Comparison of ENCODE assay signal across 16 cellular contexts in genomic region chr10:24418532-24418931, GRCh38.
DNase-seq lines count a peak whose midpoint lies in the region; ATAC-seq and TF ChIP-seq lines count a peak whose summit lies in the region.
"Had no signal": no experiment of that assay in that cellular context is flagged by ENCODE, and none has a peak within 500 bp of the region (broad histone marks: within the 10 kb centered on the region; RNA-seq: fewer than 3 reads in every experiment).

No MANE protein-coding gene starts in this region.

- TF ChIP-seq CTCF in SK-N-SH (IDR thresholded peaks at IDR 0.05) = peak; percentile 47
- TF ChIP-seq CTCF in epithelial cell of proximal tubule (conservative IDR thresholded peaks at IDR 0.05; ENCODE audit: low read depth, low read length) = peak; percentile 49
- peak in 1 of 5 experiments; percentile 29 for TF ChIP-seq CTCF in gastrocnemius medialis (IDR thresholded peaks at IDR 0.05 in 4 of 5, conservative IDR thresholded peaks at IDR 0.05 in 1 of 5)

- no peaks in the 10 kb centered on the region for H3K36me3 Mint-ChIP-seq in activated T-cell treated with anti-CD3 and anti-CD28 coated beads, Interleukin-2, amount 50 U/mL, for 72 hours (ENCODE audit: insufficient read depth in 2 of 2)
- no peaks in the 10 kb centered on the region for H3K36me3 Mint-ChIP-seq in activated naive CD8-positive, alpha-beta T cell treated with anti-CD3 and anti-CD28 coated beads for 36 hours
- H3K36me3 Mint-ChIP-seq: stimulated activated memory B cell treated with anti-CD40 and anti-IgM and Interleukin-4, amounts not matched to agents 10 μg/mL and 1 μg/mL and 100 μg/mL, for 72 hours had no signal

- TF ChIP-seq POLR2A in gastrocnemius medialis (IDR thresholded peaks at IDR 0.05) = no peak

- no peaks in the 10 kb centered on the region for H3F3A ChIP-seq in SK-N-SH (replicated peaks; ENCODE audit: insufficient read depth)

- H3K4me1 Mint-ChIP-seq in activated T-cell treated with anti-CD3 and anti-CD28 coated beads, Interleukin-2, amount 50 U/mL, for 72 hours (ENCODE audit: low read depth) = no peaks in the 10 kb centered on the region
- no peaks in the 10 kb centered on the region for H3K4me1 Mint-ChIP-seq in activated naive CD8-positive, alpha-beta T cell treated with anti-CD3 and anti-CD28 coated beads for 36 hours
- H3K4me1 Mint-ChIP-seq: central memory CD8-positive, alpha-beta T cell; stimulated activated memory B cell treated with anti-CD40 and anti-IgM and Interleukin-4, amounts not matched to agents 10 μg/mL and 1 μg/mL and 100 μg/mL, for 72 hours had no signal

- H3K4me1 ChIP-seq in SK-N-SH (ENCODE audit: control insufficient read depth in 1 of 2, insufficient read depth in 2 of 2, low read depth in 1 of 2, low read length in 1 of 2) = peaks cover 5 to 13% of the 10 kb centered on the region in 2 experiments; a peak in 2 of 4 replicates
- H3K4me1 ChIP-seq in gastrocnemius medialis = peaks cover 26 to 35% of the 10 kb centered on the region in 2 donors
- H3K4me1 ChIP-seq: uterus had no signal

- POLR2A ChIA-PET in SK-N-SH (lab: Yijun Ruan, JAX) = no interaction called here

- CTCF ChIA-PET in SK-N-SH (lab: Yijun Ruan, JAX) = interaction anchor here (0.7 kb wide), 1 partner anchor 13 kb away, joined by 3 read pairs; no protein-coding TSS in a partner anchor

- no peak overlapping the region for H3K27ac Mint-ChIP-seq in activated T-cell treated with anti-CD3 and anti-CD28 coated beads, Interleukin-2, amount 50 U/mL, for 72 hours
- H3K27ac Mint-ChIP-seq in activated naive CD8-positive, alpha-beta T cell treated with anti-CD3 and anti-CD28 coated beads for 36 hours = no peak overlapping the region
- H3K27ac Mint-ChIP-seq: activated CD8-positive, alpha-beta T cell treated with anti-CD3 and anti-CD28 coated beads for 36 hours; stimulated activated memory B cell treated with anti-CD40 and anti-IgM and Interleukin-4, amounts not matched to agents 10 μg/mL and 1 μg/mL and 100 μg/mL, for 72 hours had no signal

- H4K20me1 ChIP-seq in SK-N-SH (ENCODE audit: insufficient read depth) = no peaks in the 10 kb centered on the region

- H3K4me2 ChIP-seq in SK-N-SH = no peak overlapping the region

- in situ Hi-C loops in gastrocnemius medialis (cut with MboI; ENCODE audit: low sequenced_read_pairs in 4 of 4) = no loop called here

- H3K27ac ChIP-seq in SK-N-SH (ENCODE audit: low read depth in 2 of 2, low read length in 1 of 2) (no peak overlapping the region), gastrocnemius medialis (peak overlapping the region; percentile 24 to 97 (median 92))
- H3K27ac ChIP-seq: uterus had no signal

- no peak overlapping the region for H3K4me3 ChIP-seq in SK-N-SH (ENCODE audit: low read depth in 2 of 2, low read length in 1 of 2)
- H3K4me3 ChIP-seq in epithelial cell of proximal tubule (ENCODE audit: low read depth, low read length) = no peak overlapping the region
- H3K4me3 ChIP-seq in gastrocnemius medialis = no peak overlapping the region
- H3K4me3 ChIP-seq: HAP-1, uterus had no signal

- H3K9me3 ChIP-seq in SK-N-SH = no peaks in the 10 kb centered on the region
- H3K9me3 ChIP-seq in gastrocnemius medialis = no peaks in the 10 kb centered on the region
- H3K9me3 ChIP-seq: HAP-1, uterus had no signal

- H2AFZ ChIP-seq in SK-N-SH (ENCODE audit: low read depth) = no peak overlapping the region

- H3K27me3 ChIP-seq in SK-N-SH (ENCODE audit: insufficient read depth) = no peaks in the 10 kb centered on the region
- no peaks in the 10 kb centered on the region for H3K27me3 ChIP-seq in gastrocnemius medialis
- H3K27me3 ChIP-seq: uterus had no signal

- no peak for TF ChIP-seq EP300 in SK-N-SH (IDR thresholded peaks at IDR 0.05; ENCODE audit: borderline replicate concordance in 1 of 2, low read depth in 1 of 2, low read length in 1 of 2)

- H3K9me3 Mint-ChIP-seq in activated T-cell treated with anti-CD3 and anti-CD28 coated beads, Interleukin-2, amount 50 U/mL, for 72 hours = no peaks in the 10 kb centered on the region
- peaks cover 3% of the 10 kb centered on the region for H3K9me3 Mint-ChIP-seq in activated naive CD8-positive, alpha-beta T cell treated with anti-CD3 and anti-CD28 coated beads for 36 hours
- H3K9me3 Mint-ChIP-seq: activated CD8-positive, alpha-beta T cell treated with anti-CD3 and anti-CD28 coated beads for 36 hours; central memory CD8-positive, alpha-beta T cell had no signal

- ATAC-seq in SK-N-SH treated with all-trans-retinoic acid at 6 μM for 48 hours = no peak
- ATAC-seq in gastrocnemius medialis = no peak
- no peak for ATAC-seq in activated T-cell treated with anti-CD3 and anti-CD28 coated beads, Interleukin-2, amount 50 U/mL, for 72 hours (replicated peaks in 1 of 2)
- ATAC-seq: activated CD8-positive, alpha-beta T cell treated with anti-CD3 and anti-CD28 coated beads for 36 hours; stimulated activated memory B cell treated with anti-CD40 and anti-IgM and Interleukin-4, amounts not matched to agents 10 μg/mL and 1 μg/mL and 100 μg/mL, for 72 hours had no signal

- WGBS in SK-N-SH (ENCODE audit: low lambda C conversion rate) = 92% methylated on average over 4 of the region's 4 CpGs

- no peak overlapping the region for H3K9ac ChIP-seq in SK-N-SH

- no peak overlapping the region for H3K4me3 Mint-ChIP-seq in activated T-cell treated with anti-CD3 and anti-CD28 coated beads, Interleukin-2, amount 50 U/mL, for 72 hours
- H3K4me3 Mint-ChIP-seq in activated naive CD8-positive, alpha-beta T cell treated with anti-CD3 and anti-CD28 coated beads for 36 hours = no peak overlapping the region
- H3K4me3 Mint-ChIP-seq: activated CD8-positive, alpha-beta T cell treated with anti-CD3 and anti-CD28 coated beads for 36 hours; central memory CD8-positive, alpha-beta T cell; stimulated activated memory B cell treated with anti-CD40 and anti-IgM and Interleukin-4, amounts not matched to agents 10 μg/mL and 1 μg/mL and 100 μg/mL, for 72 hours had no signal

- no peaks in the 10 kb centered on the region for H3K79me2 ChIP-seq in SK-N-SH (ENCODE audit: insufficient read depth)

- no peak for TF ChIP-seq RAD21 in SK-N-SH (IDR thresholded peaks at IDR 0.05; ENCODE audit: low read length)

- H3K36me3 ChIP-seq in SK-N-SH (replicated peaks in 1 of 2; ENCODE audit: control insufficient read depth in 1 of 2, insufficient read depth in 2 of 2, low read length in 1 of 2) = no peaks in the 10 kb centered on the region
- H3K36me3 ChIP-seq in gastrocnemius medialis = no peaks in the 10 kb centered on the region
- H3K36me3 ChIP-seq: HAP-1, uterus had no signal

- DNase-seq in SK-N-SH (no peak), NCI-H82 (lab: John Stamatoyannopoulos, UW) (peak; percentile 18), epithelial cell of proximal tubule (ENCODE audit: low read depth) (no peak), gastrocnemius medialis (no peak)
- DNase-seq in activated T-cell treated with anti-CD3 and anti-CD28 coated beads, Interleukin-2, amount 50 U/mL, for 72 hours = no peak
- DNase-seq in activated naive CD8-positive, alpha-beta T cell treated with anti-CD3 and anti-CD28 coated beads for 36 hours = no peak
- DNase-seq in activated naive CD4-positive, alpha-beta T cell treated with Interleukin-2 at 50 U/mL for 16 hours = no peak
- DNase-seq: activated CD8-positive, alpha-beta T cell treated with anti-CD3 and anti-CD28 coated beads for 36 hours; activated gamma-delta T cell treated with Interleukin-2 at 50 U/mL for 16 hours; erythroblast; uterus had no signal

- intact Hi-C loops in gastrocnemius medialis (cut with DNase I; ENCODE audit: low total_unique reads) = no loop called here

- H3K9me2 ChIP-seq in SK-N-SH = no peaks in the 10 kb centered on the region

- H3K27me3 Mint-ChIP-seq in activated T-cell treated with anti-CD3 and anti-CD28 coated beads, Interleukin-2, amount 50 U/mL, for 72 hours (ENCODE audit: low read depth) = no peaks in the 10 kb centered on the region
- peaks cover 28% of the 10 kb centered on the region for H3K27me3 Mint-ChIP-seq in activated naive CD8-positive, alpha-beta T cell treated with anti-CD3 and anti-CD28 coated beads for 36 hours
- H3K27me3 Mint-ChIP-seq: central memory CD8-positive, alpha-beta T cell; progenitor cell of endocrine pancreas; stimulated activated memory B cell treated with anti-CD40 and anti-IgM and Interleukin-4, amounts not matched to agents 10 μg/mL and 1 μg/mL and 100 μg/mL, for 72 hours had no signal

TF ChIP-seq in SK-N-SH, 30 proteins besides CTCF, POLR2A, EP300 and RAD21 (continues in another document):
- TF ChIP-seq PBX3 (IDR thresholded peaks at IDR 0.05) (no peak), RCOR1 (IDR thresholded peaks at IDR 0.05; ENCODE audit: low read length) (no peak), SMC3 (IDR thresholded peaks at IDR 0.05; ENCODE audit: low read depth, low read length) (peak; percentile 7; the same call in 1 of the 2 replicates)

TF ChIP-seq in SK-N-SH treated with all-trans-retinoic acid at 6 μM for 48 hours, 23 proteins besides CTCF, POLR2A, EP300 and RAD21 (continues in another document):
- TF ChIP-seq TOX (CRISPR knock-in tag; IDR thresholded peaks at IDR 0.05; ENCODE audit: borderline replicate concordance) = no peak
- TF ChIP-seq GLIS3 (CRISPR knock-in tag; IDR thresholded peaks at IDR 0.05) = no peak
- TF ChIP-seq OSR1 (CRISPR knock-in tag; IDR thresholded peaks at IDR 0.05) = no peak
- no peak for TF ChIP-seq RARB (CRISPR knock-in tag; IDR thresholded peaks at IDR 0.05)
- TF ChIP-seq PPARA (CRISPR knock-in tag; IDR thresholded peaks at IDR 0.05; ENCODE audit: borderline replicate concordance) = no peak
- TF ChIP-seq ESRRG (CRISPR knock-in tag; IDR thresholded peaks at IDR 0.05) = no peak
- TF ChIP-seq ZFP3 (CRISPR knock-in tag; IDR thresholded peaks at IDR 0.05) = no peak
- TF ChIP-seq ZNF70 (CRISPR knock-in tag; IDR thresholded peaks at IDR 0.05) = no peak
- no peak for TF ChIP-seq POU6F1 (CRISPR knock-in tag; IDR thresholded peaks at IDR 0.05; ENCODE audit: borderline replicate concordance, low read depth)

Comparison
In these comparisons a context has a peak if more than half of its experiments do, and no peak if none do; other contexts are left out.
1. H3K27ac ChIP-seq: peak in gastrocnemius medialis (4 of 4); none in SK-N-SH (0 of 2).